ENCODE assay signal across 1 cellular context in genomic region chr16:88882358-88883030, GRCh38.
TF ChIP-seq lines count a peak whose summit lies in the region.

No MANE protein-coding gene starts in this region.

TF ChIP-seq in HEK293, 187 proteins besides CTCF, POLR2A, EP300 and RAD21 (continued from another document):
- TF ChIP-seq, protein P1, sequence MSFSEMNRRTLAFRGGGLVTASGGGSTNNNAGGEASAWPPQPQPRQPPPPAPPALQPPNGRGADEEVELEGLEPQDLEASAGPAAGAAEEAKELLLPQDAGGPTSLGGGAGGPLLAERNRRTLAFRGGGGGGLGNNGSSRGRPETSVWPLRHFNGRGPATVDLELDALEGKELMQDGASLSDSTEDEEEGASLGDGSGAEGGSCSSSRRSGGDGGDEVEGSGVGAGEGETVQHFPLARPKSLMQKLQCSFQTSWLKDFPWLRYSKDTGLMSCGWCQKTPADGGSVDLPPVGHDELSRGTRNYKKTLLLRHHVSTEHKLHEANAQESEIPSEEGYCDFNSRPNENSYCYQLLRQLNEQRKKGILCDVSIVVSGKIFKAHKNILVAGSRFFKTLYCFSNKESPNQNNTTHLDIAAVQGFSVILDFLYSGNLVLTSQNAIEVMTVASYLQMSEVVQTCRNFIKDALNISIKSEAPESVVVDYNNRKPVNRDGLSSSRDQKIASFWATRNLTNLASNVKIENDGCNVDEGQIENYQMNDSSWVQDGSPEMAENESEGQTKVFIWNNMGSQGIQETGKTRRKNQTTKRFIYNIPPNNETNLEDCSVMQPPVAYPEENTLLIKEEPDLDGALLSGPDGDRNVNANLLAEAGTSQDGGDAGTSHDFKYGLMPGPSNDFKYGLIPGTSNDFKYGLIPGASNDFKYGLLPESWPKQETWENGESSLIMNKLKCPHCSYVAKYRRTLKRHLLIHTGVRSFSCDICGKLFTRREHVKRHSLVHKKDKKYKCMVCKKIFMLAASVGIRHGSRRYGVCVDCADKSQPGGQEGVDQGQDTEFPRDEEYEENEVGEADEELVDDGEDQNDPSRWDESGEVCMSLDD (tag by site-specific recombination; IDR thresholded peaks at IDR 0.05) = no peak
- TF ChIP-seq KLF16 (tag by site-specific recombination; IDR thresholded peaks at IDR 0.05) = peak; percentile 81; the same call in 1 of the 2 replicates
- TF ChIP-seq ZNF843 (tag by site-specific recombination; IDR thresholded peaks at IDR 0.05) = no peak
- peak; percentile 14; the same call in 1 of the 2 replicates for TF ChIP-seq ZNF2 (tag by site-specific recombination; IDR thresholded peaks at IDR 0.05)
- peak; percentile 99 for TF ChIP-seq KLF7 (tag by site-specific recombination; IDR thresholded peaks at IDR 0.05; ENCODE audit: borderline replicate concordance)
- TF ChIP-seq ZNF341 (tag by site-specific recombination; IDR thresholded peaks at IDR 0.05; ENCODE audit: low read depth) = no peak
- no peak for TF ChIP-seq ZNF114 (tag by site-specific recombination; IDR thresholded peaks at IDR 0.05)
- peak; percentile 86 for TF ChIP-seq ZSCAN4 (tag by site-specific recombination; IDR thresholded peaks at IDR 0.05)
- TF ChIP-seq ZNF16 (tag by site-specific recombination; IDR thresholded peaks at IDR 0.05; ENCODE audit: low read depth) = no peak
- TF ChIP-seq, protein P2, sequence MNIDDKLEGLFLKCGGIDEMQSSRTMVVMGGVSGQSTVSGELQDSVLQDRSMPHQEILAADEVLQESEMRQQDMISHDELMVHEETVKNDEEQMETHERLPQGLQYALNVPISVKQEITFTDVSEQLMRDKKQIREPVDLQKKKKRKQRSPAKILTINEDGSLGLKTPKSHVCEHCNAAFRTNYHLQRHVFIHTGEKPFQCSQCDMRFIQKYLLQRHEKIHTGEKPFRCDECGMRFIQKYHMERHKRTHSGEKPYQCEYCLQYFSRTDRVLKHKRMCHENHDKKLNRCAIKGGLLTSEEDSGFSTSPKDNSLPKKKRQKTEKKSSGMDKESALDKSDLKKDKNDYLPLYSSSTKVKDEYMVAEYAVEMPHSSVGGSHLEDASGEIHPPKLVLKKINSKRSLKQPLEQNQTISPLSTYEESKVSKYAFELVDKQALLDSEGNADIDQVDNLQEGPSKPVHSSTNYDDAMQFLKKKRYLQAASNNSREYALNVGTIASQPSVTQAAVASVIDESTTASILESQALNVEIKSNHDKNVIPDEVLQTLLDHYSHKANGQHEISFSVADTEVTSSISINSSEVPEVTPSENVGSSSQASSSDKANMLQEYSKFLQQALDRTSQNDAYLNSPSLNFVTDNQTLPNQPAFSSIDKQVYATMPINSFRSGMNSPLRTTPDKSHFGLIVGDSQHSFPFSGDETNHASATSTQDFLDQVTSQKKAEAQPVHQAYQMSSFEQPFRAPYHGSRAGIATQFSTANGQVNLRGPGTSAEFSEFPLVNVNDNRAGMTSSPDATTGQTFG (tag by site-specific recombination; IDR thresholded peaks at IDR 0.05; ENCODE audit: borderline replicate concordance) = 0 out of 2 replicates have a peak, but pooled peaks have one; percentile 18
- TF ChIP-seq YY2 (tag by site-specific recombination; IDR thresholded peaks at IDR 0.05) = peak; percentile 81
- TF ChIP-seq ZFHX2 (tag by site-specific recombination; conservative IDR thresholded peaks at IDR 0.05) = peak; percentile 100
- peak; percentile 65 for TF ChIP-seq SP3 (tag by site-specific recombination; IDR thresholded peaks at IDR 0.05)
- no peak for TF ChIP-seq ZNF658 (tag by site-specific recombination; IDR thresholded peaks at IDR 0.05)
